8 cellular contexts compared by ENCODE assay signal in the genomic region with DNA sequence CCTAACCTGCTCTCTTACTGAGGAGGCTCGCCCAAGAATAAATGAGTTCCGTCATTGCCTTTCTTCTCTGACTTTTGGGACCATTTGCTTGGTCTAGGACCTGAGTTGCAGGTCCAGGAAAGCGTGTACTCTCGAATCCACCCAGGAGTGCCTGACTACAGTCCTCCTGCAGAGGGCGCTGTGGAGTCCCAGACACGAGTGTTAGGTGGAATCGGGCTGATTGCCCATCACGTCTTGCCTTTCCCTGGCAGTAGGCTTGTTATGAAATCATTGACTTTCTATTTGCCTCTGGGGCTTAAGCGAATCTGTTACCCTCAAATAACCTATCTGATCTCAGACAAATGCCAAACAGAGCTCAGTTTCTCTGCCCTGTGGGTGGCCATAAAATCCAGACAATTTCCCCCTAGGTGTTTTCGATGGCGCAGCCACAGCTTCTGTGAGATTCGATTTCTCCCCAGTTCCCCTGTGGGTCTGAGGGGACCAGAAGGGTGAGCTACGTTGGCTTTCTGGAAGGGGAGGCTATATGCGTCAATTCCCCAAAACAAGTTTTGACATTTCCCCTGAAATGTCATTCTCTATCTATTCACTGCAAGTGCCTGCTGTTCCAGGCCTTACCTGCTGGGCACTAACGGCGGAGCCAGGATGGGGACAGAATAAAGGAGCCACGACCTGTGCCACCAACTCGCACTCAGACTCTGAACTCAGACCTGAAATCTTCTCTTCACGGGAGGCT. TPM values are rescaled to one million over a fixed set of nuclear protein-coding genes. Genes with fewer than 3 reads are reported as not detected.
A peak's percentile ranks its signal among the peaks of the same experiment; 100 is the strongest.
DNase-seq lines count a peak whose midpoint lies in the region; ATAC-seq and TF ChIP-seq lines count a peak whose summit lies in the region.

A gene with protein sequence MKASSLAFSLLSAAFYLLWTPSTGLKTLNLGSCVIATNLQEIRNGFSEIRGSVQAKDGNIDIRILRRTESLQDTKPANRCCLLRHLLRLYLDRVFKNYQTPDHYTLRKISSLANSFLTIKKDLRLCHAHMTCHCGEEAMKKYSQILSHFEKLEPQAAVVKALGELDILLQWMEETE (plus strand): TSS at position 685 of the 733 bp plus-strand sequence. CDS start 230 bp downstream, outside the sequence.

- no peaks in the 10 kb centered on the region for H3K4me1 Mint-ChIP-seq in central memory CD8-positive, alpha-beta T cell

- peak; percentile 48 to 80 for ATAC-seq in activated CD4-positive, CD25-positive, alpha-beta regulatory T cell treated with anti-CD3 and anti-CD28 coated beads, Interleukin-2, amount 50 U/mL, for 24 hours
- peak; percentile 82 for ATAC-seq in central memory CD8-positive, alpha-beta T cell (replicated peaks; ENCODE audit: extremely low read depth, poor library complexity, severe bottlenecking)
- ATAC-seq in left lung = peak; percentile 99
- no peak for ATAC-seq in GM19452 (IDR thresholded peaks at IDR 0.05; ENCODE audit: unreplicated experiment)

- no peak within 1 kb of the TSS for H3K4me3 Mint-ChIP-seq in central memory CD8-positive, alpha-beta T cell

- peaks cover 37% of the 10 kb centered on the region for H3K27me3 Mint-ChIP-seq in central memory CD8-positive, alpha-beta T cell

- no peaks in the 10 kb centered on the region for H3K9me3 Mint-ChIP-seq in central memory CD8-positive, alpha-beta T cell

- intact Hi-C loops in left lung (cut with DNase I) = no loop called here

- no peaks in the 10 kb centered on the region for H3K4me1 ChIP-seq in left lung

- H3K27ac ChIP-seq in left lung = no peak within 1 kb of the TSS

- H3K4me3 ChIP-seq in left lung = no peak within 1 kb of the TSS

- H3K27ac Mint-ChIP-seq in central memory CD8-positive, alpha-beta T cell (ENCODE audit: low read depth) = no peak within 1 kb of the TSS

- H3K27me3 ChIP-seq in left lung = peaks cover 0 to 2% of the 10 kb centered on the region in 2 donors

- DNase-seq in NCI-H345 (lab: John Stamatoyannopoulos, UW) = peak; percentile 36
- no peak for DNase-seq in NCI-H345 treated with DMSO at 0.1 percent for 48 hours (lab: John Stamatoyannopoulos, UW; ENCODE audit: unreplicated experiment)
- peak; percentile 46 for DNase-seq in NCI-H187 treated with DMSO at 0.1 percent for 48 hours (lab: John Stamatoyannopoulos, UW)
- DNase-seq in central memory CD8-positive, alpha-beta T cell (ENCODE audit: low spot score in 2 of 2) = peak; percentile 75 to 86
- peak; percentile 85 to 89 for DNase-seq in left lung
- peak; percentile 69 to 79 (median 70) for DNase-seq in stimulated activated CD4-positive, alpha-beta T cell treated with anti-CD3 and anti-CD28 coated beads, TNF-alpha, amount 100 ng/mL, for 4 hours (ENCODE audit: low read depth in 3 of 3)

- no peaks in the 10 kb centered on the region for H3K9me3 ChIP-seq in left lung

- H3K36me3 ChIP-seq in left lung = no peaks in the 10 kb centered on the region

- H3K36me3 Mint-ChIP-seq in central memory CD8-positive, alpha-beta T cell (ENCODE audit: insufficient read depth) = no peaks in the 10 kb centered on the region

- peak; percentile 85 for TF ChIP-seq CTCF in left lung (IDR thresholded peaks at IDR 0.05)

RNA-seq across cellular contexts. Expression of the gene that starts here (rescaled TPM):
- not detected for total RNA-seq in left lung

Comparison
In these comparisons a context has a peak if more than half of its experiments do, and no peak if none do; other contexts are left out.
1. Peak in DNase-seq and ATAC-seq in left lung; RNA of the gene not detected or under 1 TPM.